In genomic region chr6:6694368-6694780, GRCh38 we compare ENCODE assay signal across 13 cellular contexts.
DNase-seq lines count a peak whose midpoint lies in the region; TF ChIP-seq lines count a peak whose summit lies in the region.
"Had no signal": no experiment of that assay in that cellular context is flagged by ENCODE, and none has a peak within 500 bp of the region (broad histone marks: within the 10 kb centered on the region; RNA-seq: fewer than 3 reads in every experiment).

No MANE protein-coding gene starts in this region.

- H3K27ac ChIP-seq in esophagus (ENCODE audit: low read depth in 2 of 2, low read length in 1 of 2) (peak overlapping the region; percentile 93 to 97), neutrophil (peak overlapping the region; percentile 87)
- H3K27ac ChIP-seq: thoracic aorta had no signal

- H3K4me3 ChIP-seq in GM06990 (replicated peaks; ENCODE audit: low read depth, low read length): no peak overlapping the region
- H3K4me3 ChIP-seq in esophagus (ENCODE audit: low read depth in 1 of 2, low read length in 2 of 2): no peak overlapping the region
- peak overlapping the region; percentile 20 to 57 for H3K4me3 ChIP-seq in neutrophil (ENCODE audit: low read depth in 1 of 2, low read length in 1 of 2)
- H3K4me3 ChIP-seq: thoracic aorta had no signal

- DNase-seq in GM06990 (ENCODE audit: extremely low read depth, insufficient read length) (no peak), NCI-H2171 (lab: John Stamatoyannopoulos, UW) (peak; percentile 52), DMS79 (lab: John Stamatoyannopoulos, UW) (no peak), SHP77 treated with DMSO at 0.1 percent for 48 hours (lab: John Stamatoyannopoulos, UW) (no peak), occipital lobe (lab: John Stamatoyannopoulos, UW) (no peak), epidermal melanocyte (ENCODE audit: insufficient read length, low spot score) (no peak)
- DNase-seq: central memory CD4-positive, alpha-beta T cell; naive B cell; NCI-H2029; SW 1271 had no signal

- no peaks in the 10 kb centered on the region for H3K9me3 ChIP-seq in esophagus (ENCODE audit: control insufficient read depth in 2 of 2, insufficient read depth in 1 of 2, low read depth in 1 of 2, low read length in 1 of 2)
- no peaks in the 10 kb centered on the region for H3K9me3 ChIP-seq in neutrophil
- H3K9me3 ChIP-seq: thoracic aorta had no signal

- H3K36me3 ChIP-seq in GM06990 (ENCODE audit: control insufficient read depth, insufficient read depth, low read length): no peaks in the 10 kb centered on the region
- no peaks in the 10 kb centered on the region for H3K36me3 ChIP-seq in esophagus (ENCODE audit: control insufficient read depth in 2 of 2, insufficient read depth in 2 of 2, low read length in 1 of 2)
- H3K36me3 ChIP-seq in neutrophil: no peaks in the 10 kb centered on the region
- H3K36me3 ChIP-seq: thoracic aorta had no signal

- H3K4me1 ChIP-seq in esophagus (ENCODE audit: control insufficient read depth in 2 of 2, insufficient read depth in 2 of 2, low read length in 1 of 2): peaks cover 5 to 24% of the 10 kb centered on the region in 2 donors
- H3K4me1 ChIP-seq in neutrophil (ENCODE audit: control insufficient read depth in 1 of 2, insufficient read depth in 1 of 2, low read depth in 1 of 2, low read length in 1 of 2): peaks cover 77 to 79% of the 10 kb centered on the region in 2 experiments

- no peaks in the 10 kb centered on the region for H3K27me3 ChIP-seq in GM06990 (replicated peaks; ENCODE audit: control insufficient read depth, insufficient read depth, low read length)
- no peaks in the 10 kb centered on the region for H3K27me3 ChIP-seq in esophagus (ENCODE audit: control insufficient read depth in 1 of 2, insufficient read depth in 2 of 2, low read length in 2 of 2)
- no peaks in the 10 kb centered on the region for H3K27me3 ChIP-seq in neutrophil

- TF ChIP-seq CTCF in GM06990 (IDR thresholded peaks at IDR 0.05; ENCODE audit: insufficient read depth, low read length, poor library complexity, severe bottlenecking): peak; percentile 36
- no peak for TF ChIP-seq CTCF in neutrophil (IDR thresholded peaks at IDR 0.05)

- WGBS in esophagus, 2 donors: 44 to 51% methylated on average over 6 of the region's 6 CpGs

Comparison
In these comparisons a context has a peak if more than half of its experiments do, and no peak if none do; other contexts are left out.
1. H3K4me3 ChIP-seq: peak in neutrophil (2 of 2); none in GM06990 (single experiment) and esophagus (0 of 2).